ENCODE assay signal across 8 cellular contexts in the genomic region with DNA sequence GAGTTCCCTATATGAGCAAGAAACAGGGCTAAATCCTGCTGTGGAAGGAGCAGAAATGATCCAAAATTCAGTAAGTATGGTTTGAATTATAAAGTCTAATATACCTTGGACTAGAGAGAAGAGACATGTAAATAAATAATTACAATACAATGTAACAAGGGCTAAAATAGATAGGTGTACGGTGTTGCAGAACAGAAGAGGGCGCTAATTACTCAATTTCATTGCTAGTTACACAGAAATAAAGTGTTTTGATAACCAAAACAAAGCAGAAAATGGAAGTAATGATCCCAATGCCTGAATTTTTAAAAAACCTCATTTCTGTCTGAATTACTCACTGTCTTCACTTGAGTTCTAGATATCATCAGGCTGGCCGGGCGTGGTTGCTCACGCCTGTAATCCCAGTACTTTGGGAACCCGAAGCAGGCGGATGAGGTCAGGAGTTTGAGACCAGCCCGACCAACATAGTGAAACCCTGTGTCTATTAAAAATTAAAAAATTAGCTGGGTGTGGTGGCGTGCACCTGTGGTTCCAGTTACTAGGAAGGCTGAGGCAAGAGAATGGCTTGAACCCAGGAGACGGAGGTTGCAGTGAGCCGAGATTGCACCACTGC. TPM values are rescaled to one million over a fixed set of nuclear protein-coding genes. Genes with fewer than 3 reads are reported as not detected.
DNase-seq lines count a peak whose midpoint lies in the region; ATAC-seq and TF ChIP-seq lines count a peak whose summit lies in the region.

No MANE protein-coding gene starts in this region.

- peak; percentile 51 for DNase-seq in A172 (ENCODE audit: low spot score)
- DNase-seq in GM06990 (ENCODE audit: extremely low read depth, insufficient read length): no peak
- peak; percentile 1 for DNase-seq in NCI-H1092 (lab: John Stamatoyannopoulos, UW)
- peak; percentile 46 for DNase-seq in amniotic epithelial cell (ENCODE audit: low read depth)
- DNase-seq in nephron progenitor cell: no peak
- DNase-seq in tibial artery: no peak
- DNase-seq in posterior cingulate gyrus: no peak

- no peaks in the 10 kb centered on the region for H3K27me3 ChIP-seq in GM06990 (replicated peaks; ENCODE audit: control insufficient read depth, insufficient read depth, low read length)
- no peaks in the 10 kb centered on the region for H3K27me3 ChIP-seq in tibial artery

- no peak overlapping the region for H3K27ac Mint-ChIP-seq in nephron progenitor cell

- ATAC-seq in GM19035 (IDR thresholded peaks at IDR 0.05; ENCODE audit: unreplicated experiment): no peak

- H3K9me3 ChIP-seq in tibial artery: no peaks in the 10 kb centered on the region

- H3K4me3 ChIP-seq in GM06990 (replicated peaks; ENCODE audit: low read depth, low read length) (no peak overlapping the region), tibial artery (no peak overlapping the region)

- no peak overlapping the region for H3K4me3 Mint-ChIP-seq in nephron progenitor cell

- no peaks in the 10 kb centered on the region for H3K4me1 ChIP-seq in tibial artery

- H3K4me1 Mint-ChIP-seq in nephron progenitor cell: peaks cover 28% of the 10 kb centered on the region

- intact Hi-C loops in tibial artery (cut with DNase I; ENCODE audit: low total_unique reads) (no loop called here), posterior cingulate gyrus (cut with DNase I) (no loop called here)

- H3K36me3 ChIP-seq in GM06990 (ENCODE audit: control insufficient read depth, insufficient read depth, low read length): no peaks in the 10 kb centered on the region
- peaks cover 0 to 10% (median 0%) of the 10 kb centered on the region in 3 donors for H3K36me3 ChIP-seq in tibial artery

- H3K36me3 Mint-ChIP-seq in nephron progenitor cell (ENCODE audit: low read depth): no peaks in the 10 kb centered on the region

- H3K27me3 Mint-ChIP-seq in nephron progenitor cell (ENCODE audit: low read depth, poor library complexity): peaks cover 5% of the 10 kb centered on the region

- no peaks in the 10 kb centered on the region for H3K9me3 Mint-ChIP-seq in nephron progenitor cell

- no peak overlapping the region for H3K27ac ChIP-seq in tibial artery

- TF ChIP-seq CTCF in GM06990 (IDR thresholded peaks at IDR 0.05; ENCODE audit: insufficient read depth, low read length, poor library complexity, severe bottlenecking) (peak; percentile 47), nephron progenitor cell (IDR thresholded peaks at IDR 0.05) (peak; percentile 45), tibial artery (IDR thresholded peaks at IDR 0.05) (no peak)

RNA-seq across cellular contexts. Expression of gene PLCH1, which starts 8.3 kb away (rescaled TPM):
- 0.50 and 0.78 TPM in 2 replicates for total RNA-seq in A172 (2014; rRNA removed; shearing (Covaris generic))

RNA-seq across cellular contexts. Expression of gene C3orf33, which starts 52.9 kb away (rescaled TPM):
- total RNA-seq in A172 (2014; rRNA removed; shearing (Covaris generic)): 7.5 and 7.9 TPM in 2 replicates

Comparison
In these comparisons a context has a peak if more than half of its experiments do, and no peak if none do; other contexts are left out.
1. DNase-seq: peak in A172 (single experiment), NCI-H1092 (single experiment) and amniotic epithelial cell (single experiment); none in GM06990 (single experiment), nephron progenitor cell (single experiment), tibial artery (0 of 2) and posterior cingulate gyrus (0 of 10).
2. CTCF ChIP-seq: peak in GM06990 (single experiment) and nephron progenitor cell (single experiment); none in tibial artery (0 of 2).